ENCODE assay signal across 10 cellular contexts in genomic region chr9:81351166-81351565, GRCh38.
"Had no signal": no experiment of that assay in that cellular context is flagged by ENCODE, and none has a peak within 500 bp of the region (broad histone marks: within the 10 kb centered on the region; RNA-seq: fewer than 3 reads in every experiment).

No MANE protein-coding gene starts in this region.

- FAIRE-seq: HTR-8/SVneo had no signal

- H3K9me3 ChIP-seq: HAP-1 had no signal

- H3K9me3 Mint-ChIP-seq: HFFc6 had no signal

- H2AFZ ChIP-seq: GM23248 had no signal

- H3K36me3 ChIP-seq: HAP-1 had no signal

- H3K27ac Mint-ChIP-seq: HFFc6, IgD-negative memory B cell had no signal

- H3K4me3 ChIP-seq: GM23248, HAP-1 had no signal

- ATAC-seq: HCT116 had no signal

- H3K4me1 ChIP-seq: HAP-1 had no signal

- H3K9ac ChIP-seq: GM23248, KMS-11 had no signal

- DNase-seq: GM23248, GOT3, H7, HFFc6, KBM-7 had no signal

- H3K4me2 ChIP-seq: KMS-11 had no signal

- H3K4me3 Mint-ChIP-seq: HFFc6, IgD-negative memory B cell had no signal

- H3K27ac ChIP-seq: GM23248, KMS-11 had no signal

- H3K36me3 Mint-ChIP-seq: IgD-negative memory B cell had no signal

- H3K27me3 Mint-ChIP-seq: IgD-negative memory B cell had no signal

- H3K4me1 Mint-ChIP-seq: IgD-negative memory B cell had no signal
